In genomic region chr1:112557385-112557784, GRCh38 we compare ENCODE assay signal across 1 cellular context.
A peak's percentile ranks its signal among the peaks of the same experiment; 100 is the strongest.
TF ChIP-seq lines count a peak whose summit lies in the region.

No MANE protein-coding gene starts in this region.

TF ChIP-seq in A549, 52 proteins besides CTCF, POLR2A, EP300 and RAD21 (continued from another document):
- peak; percentile 46; the same call in 1 of the 2 replicates for TF ChIP-seq NFE2L2 (conservative IDR thresholded peaks at IDR 0.05; ENCODE audit: low read length)
